1 cellular context compared by ENCODE assay signal in genomic region chr20:33811763-33812672, GRCh38.
TF ChIP-seq lines count a peak whose summit lies in the region.

No MANE protein-coding gene starts in this region.

TF ChIP-seq in H1, 55 proteins besides CTCF, POLR2A, EP300 and RAD21:
- TF ChIP-seq RBBP5 (IDR thresholded peaks at IDR 0.05; ENCODE audit: borderline replicate concordance, low read depth, low read length) (0 out of 2 replicates have a peak, but pooled peaks have one; percentile 25), ASH2L (IDR thresholded peaks at IDR 0.05; ENCODE audit: low read length) (peak; percentile 54), JUND (IDR thresholded peaks at IDR 0.05; ENCODE audit: low read length) (peak; percentile 62; the same call in 1 of the 2 replicates), EGR1 (IDR thresholded peaks at IDR 0.05; ENCODE audit: borderline replicate concordance, low read depth, low read length) (no peak)
